10 cellular contexts compared by ENCODE assay signal in the genomic region with DNA sequence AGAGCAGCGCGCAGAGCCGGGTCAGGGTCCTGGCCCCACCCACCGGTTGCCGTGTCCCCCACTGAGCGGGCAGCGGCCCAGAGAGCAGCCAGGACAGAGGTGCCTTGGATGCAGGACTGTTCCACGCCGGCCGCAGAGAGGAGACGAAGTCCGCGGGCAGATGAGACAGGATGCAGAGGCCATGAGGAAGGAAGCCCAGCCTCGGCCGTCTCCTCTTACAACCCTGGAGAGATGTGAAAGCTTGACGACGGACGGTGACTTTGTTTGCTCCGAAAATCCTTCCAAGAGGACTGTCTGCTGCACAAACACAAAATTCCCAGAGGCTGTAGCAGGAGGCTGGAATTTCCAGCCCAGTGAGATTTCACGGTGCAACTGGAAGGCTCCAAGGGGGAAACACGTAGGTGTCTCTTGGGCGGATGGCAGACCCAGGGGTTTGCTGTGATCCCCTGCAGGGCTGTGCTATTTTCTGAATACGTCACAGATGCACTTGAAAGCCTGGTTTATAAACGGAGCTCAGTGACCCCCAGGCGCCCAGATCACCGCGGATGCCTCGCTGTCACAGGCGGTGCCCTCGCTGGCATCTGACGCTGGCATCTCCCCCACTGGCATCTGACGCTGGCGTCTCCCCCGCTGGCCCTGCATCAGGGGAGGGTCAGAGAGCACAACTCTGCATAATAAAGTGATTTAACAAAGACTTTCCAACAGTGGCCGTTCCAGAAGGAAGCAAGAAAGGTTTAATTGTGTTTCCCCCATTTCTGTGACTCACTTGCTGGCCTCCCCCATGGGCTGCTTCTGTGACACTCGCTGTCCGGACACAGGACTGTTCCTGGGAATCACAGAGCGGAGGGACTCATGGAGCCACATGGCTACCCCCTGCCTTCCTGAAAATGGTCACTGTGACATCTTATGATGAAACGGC.
A peak's percentile ranks its signal among the peaks of the same experiment; 100 is the strongest.
DNase-seq lines count a peak whose midpoint lies in the region; ATAC-seq and TF ChIP-seq lines count a peak whose summit lies in the region.
"Had no signal": no experiment of that assay in that cellular context is flagged by ENCODE, and none has a peak within 500 bp of the region (broad histone marks: within the 10 kb centered on the region; RNA-seq: fewer than 3 reads in every experiment).

No MANE protein-coding gene starts in this region.

- H3K4me3 Mint-ChIP-seq in activated T-cell treated with anti-CD3 and anti-CD28 coated beads, Interleukin-2, amount 50 U/mL, for 24 hours: no peak overlapping the region

- H3K9me3 Mint-ChIP-seq in activated T-cell treated with anti-CD3 and anti-CD28 coated beads, Interleukin-2, amount 50 U/mL, for 24 hours: no peaks in the 10 kb centered on the region

- TF ChIP-seq POLR2A in right lobe of liver (IDR thresholded peaks at IDR 0.05) (no peak), testis (IDR thresholded peaks at IDR 0.05) (no peak)

- peaks cover 47% of the 10 kb centered on the region for H3K36me3 Mint-ChIP-seq in activated T-cell treated with anti-CD3 and anti-CD28 coated beads, Interleukin-2, amount 50 U/mL, for 24 hours (ENCODE audit: low read depth)

- H3K9me3 ChIP-seq in right lobe of liver: no peaks in the 10 kb centered on the region
- H3K9me3 ChIP-seq in testis: no peaks in the 10 kb centered on the region

- peak overlapping the region; percentile 7 to 67 (median 42) for H3K4me3 ChIP-seq in dorsolateral prefrontal cortex
- no peak overlapping the region for H3K4me3 ChIP-seq in right lobe of liver
- no peak overlapping the region for H3K4me3 ChIP-seq in testis

- H3K4me1 Mint-ChIP-seq in activated T-cell treated with anti-CD3 and anti-CD28 coated beads, Interleukin-2, amount 50 U/mL, for 24 hours (ENCODE audit: low read depth): peaks cover 35% of the 10 kb centered on the region

- H3K27ac ChIP-seq in dorsolateral prefrontal cortex (peak overlapping the region; percentile 40 to 97 (median 91)), right lobe of liver (no peak overlapping the region), testis (peak overlapping the region in 1 of 2 donors; percentile 48)

- no peaks in the 10 kb centered on the region for H3K4me1 ChIP-seq in right lobe of liver
- H3K4me1 ChIP-seq in testis: peaks cover 14% of the 10 kb centered on the region

- H3K27me3 ChIP-seq in dorsolateral prefrontal cortex (no peaks in the 10 kb centered on the region), right lobe of liver (no peaks in the 10 kb centered on the region), testis (no peaks in the 10 kb centered on the region)

- 17% methylated on average over 5 of the region's 39 CpGs for WGBS in right lobe of liver (ENCODE audit: insufficient coverage, low coverage, low lambda C conversion rate, missing lambda C conversion rate)
- 44 to 70% methylated on average over 26 to 39 of the region's 39 CpGs for WGBS in testis, 2 donors

- ATAC-seq in right lobe of liver: peak; percentile 47 to 60 (median 58)

- TF ChIP-seq CTCF in dorsolateral prefrontal cortex (IDR thresholded peaks at IDR 0.05 in 54 of 56, conservative IDR thresholded peaks at IDR 0.05 in 2 of 56; ENCODE audit: low read depth in 1 of 56, partially characterized antibody in 56 of 56) (peak in 7 of 56 donors; percentile 5 to 21 (median 13)), right lobe of liver (IDR thresholded peaks at IDR 0.05) (no peak), testis (IDR thresholded peaks at IDR 0.05) (no peak)

- intact Hi-C loops in dorsolateral prefrontal cortex (cut with DNase I) (loop anchor here (1.0 to 5.0 kb wide), 2 partner anchors 28 to 96 kb away; a partner anchor contains a TSS), right lobe of liver (cut with DNase I) (no loop called here), testis (cut with DNase I; ENCODE audit: low total_unique reads) (no loop called here)

- DNase-seq in activated T-cell treated with anti-CD3 and anti-CD28 coated beads, Interleukin-2, amount 50 U/mL, for 24 hours: no peak
- DNase-seq in activated T-cell treated with anti-CD3 and anti-CD28 coated beads, Interleukin-2, amount 50 U/mL, for 48 hours: no peak
- DNase-seq in dorsolateral prefrontal cortex (peak; percentile 44 to 93 (median 86)), right lobe of liver (no peak), testis (peak; percentile 65), NCI-H1417 treated with DMSO at 0.1 percent for 48 hours (lab: John Stamatoyannopoulos, UW) (no peak), MV-4-11 (lab: John Stamatoyannopoulos, UW) (no peak), NCI-H69 (lab: John Stamatoyannopoulos, UW) (no peak)
- DNase-seq: activated CD4-positive, alpha-beta T cell treated with anti-CD3 and anti-CD28 coated beads, Interleukin-2, amount 50 U/mL, for 48 hours; effector CD4-positive, alpha-beta T cell had no signal

- peak overlapping the region; percentile 62 for H3K27ac Mint-ChIP-seq in activated T-cell treated with anti-CD3 and anti-CD28 coated beads, Interleukin-2, amount 50 U/mL, for 24 hours

- H3K27me3 Mint-ChIP-seq in activated T-cell treated with anti-CD3 and anti-CD28 coated beads, Interleukin-2, amount 50 U/mL, for 24 hours: no peaks in the 10 kb centered on the region

- H3K36me3 ChIP-seq in right lobe of liver (no peaks in the 10 kb centered on the region), testis (ENCODE audit: low read depth, missing control alignments) (no peaks in the 10 kb centered on the region)

Comparison
In these comparisons a context has a peak if more than half of its experiments do, and no peak if none do; other contexts are left out.
1. DNase-seq: peak in dorsolateral prefrontal cortex (10 of 10) and testis (single experiment); none in activated T-cell treated with anti-CD3 and anti-CD28 coated beads, Interleukin-2, amount 50 U/mL, for 24 hours (single experiment), activated T-cell treated with anti-CD3 and anti-CD28 coated beads, Interleukin-2, amount 50 U/mL, for 48 hours (0 of 2), right lobe of liver (0 of 3), NCI-H1417 treated with DMSO at 0.1 percent for 48 hours (single experiment), MV-4-11 (single experiment) and NCI-H69 (single experiment).
2. H3K27ac ChIP-seq: peak in dorsolateral prefrontal cortex (59 of 59); none in right lobe of liver (0 of 3).
3. H3K4me3 ChIP-seq: peak in dorsolateral prefrontal cortex (59 of 59); none in right lobe of liver (0 of 3) and testis (0 of 2).
4. intact Hi-C loops: an anchor here in dorsolateral prefrontal cortex (1.0 to 5.0 kb wide); none called in right lobe of liver and testis.